In genomic region chr11:111911563-111912401, GRCh38 we compare ENCODE assay signal across 9 cellular contexts. TPM values are rescaled to one million over a fixed set of nuclear protein-coding genes. Genes with fewer than 3 reads are reported as not detected.
DNase-seq lines count a peak whose midpoint lies in the region; ATAC-seq, FAIRE-seq and TF ChIP-seq lines count a peak whose summit lies in the region.
"Had no signal": no experiment of that assay in that cellular context is flagged by ENCODE, and none has a peak within 500 bp of the region (broad histone marks: within the 10 kb centered on the region; RNA-seq: fewer than 3 reads in every experiment).

TSS of gene CRYAB (minus strand) at chr11:111911770. CDS start at chr11:111911724, 46 bp downstream.

- H3K9me3 ChIP-seq in duodenal mucosa (ENCODE audit: control insufficient read depth in 1 of 2, low read length in 2 of 2) (no peaks in the 10 kb centered on the region), HepG2 (ENCODE audit: low read length) (no peaks in the 10 kb centered on the region)

- FAIRE-seq in HepG2 (lab: Jason Lieb, UNC): no peak
- FAIRE-seq: colon had no signal

- in situ Hi-C loops in HepG2 (cut with HindIII; ENCODE audit: extremely low pct_ligation_motif_present, low pct_unique_long_range_greater_than_20kb): no loop called here

- no peak for TF ChIP-seq POLR2A in HepG2 (IDR thresholded peaks at IDR 0.05; ENCODE audit: insufficient read depth in 1 of 2, low read depth in 2 of 2, low read length in 2 of 2)

- no TSS peak for BruUV-seq in HepG2 (replicated peaks; lab: Mats Ljungman, UMichigan)

- DNase-seq in LoVo (ENCODE audit: low spot score): peak; percentile 25
- DNase-seq in HepG2 (ENCODE audit: low spot score): peak; percentile 32
- no peak for DNase-seq in DMS79 treated with DMSO at 0.1 percent for 48 hours (lab: John Stamatoyannopoulos, UW)
- DNase-seq in NCI-H2171 (lab: John Stamatoyannopoulos, UW): no peak
- no peak for DNase-seq in RPMI8226

- no peak for TF ChIP-seq CTCF in HepG2 (CRISPR knock-in tag; IDR thresholded peaks at IDR 0.05)

- POLR2A ChIA-PET in HepG2 (lab: Yijun Ruan, JAX): interaction anchor here (1.5 kb wide), 1 partner anchor 15 kb away, joined by 5 read pairs; no protein-coding TSS in a partner anchor

- WGBS in HepG2 (ENCODE audit: low lambda C conversion rate): 39% methylated on average over 11 of the region's 17 CpGs

- CTCF ChIA-PET in HepG2 (lab: Yijun Ruan, JAX; ENCODE audit: low intra/inter-chr PET ratio, low total read pairs): no interaction called here

- H3K27me3 ChIP-seq in duodenal mucosa (ENCODE audit: control insufficient read depth in 1 of 2, insufficient read depth in 2 of 2, low read length in 2 of 2) (peaks cover 3% of the 10 kb centered on the region in 2 donors), HepG2 (ENCODE audit: control insufficient read depth in 1 of 2, insufficient read depth in 2 of 2, low read length in 2 of 2) (no peaks in the 10 kb centered on the region; a peak in 1 of 5 replicates)

- H3K4me2 ChIP-seq in HepG2 (ENCODE audit: low read depth, low read length): peak within 1 kb of the TSS; percentile 65

- ATAC-seq in HepG2: peak; percentile 46
- ATAC-seq in GM21825 (IDR thresholded peaks at IDR 0.05; ENCODE audit: unreplicated experiment): no peak

- no peak for TF ChIP-seq RAD21 in HepG2 (CRISPR knock-in tag; IDR thresholded peaks at IDR 0.05)

- H3K36me3 ChIP-seq in duodenal mucosa (ENCODE audit: control insufficient read depth in 1 of 2, insufficient read depth in 2 of 2, low read length in 2 of 2): no peaks in the 10 kb centered on the region
- H3K36me3 ChIP-seq in HepG2 (replicated peaks in 1 of 2; ENCODE audit: control insufficient read depth in 1 of 2, insufficient read depth in 2 of 2, low read length in 2 of 2): no peaks in the 10 kb centered on the region

- H2AFZ ChIP-seq in HepG2 (ENCODE audit: low read length): no peak within 1 kb of the TSS

- H3K27ac ChIP-seq in duodenal mucosa (ENCODE audit: low read depth, low read length): peak within 1 kb of the TSS; percentile 65
- no peak within 1 kb of the TSS for H3K27ac ChIP-seq in HepG2 (ENCODE audit: extremely low read length, insufficient read depth, low read length)
- H3K27ac ChIP-seq in temporal lobe (ENCODE audit: low read depth, low read length): peak within 1 kb of the TSS; percentile 99

- no peaks in the 10 kb centered on the region for H3K79me2 ChIP-seq in HepG2 (ENCODE audit: insufficient read depth, low read length)

- intact Hi-C loops in HepG2 (cut with micrococcal nuclease; ENCODE audit: unreplicated experiment): loop anchor here (1.0 kb wide), 1 partner anchor 32 kb away; the partner anchor contains the start of genes CFAP68 and FDXACB1

- TF ChIP-seq EP300 in HepG2 (IDR thresholded peaks at IDR 0.05; ENCODE audit: low read depth in 2 of 2, low read length in 2 of 2) (no peak), HepG2 (CRISPR knock-in tag; IDR thresholded peaks at IDR 0.05; ENCODE audit: borderline replicate concordance) (no peak)

- H3K4me1 ChIP-seq in duodenal mucosa (ENCODE audit: control insufficient read depth in 1 of 2, insufficient read depth in 2 of 2, low read length in 2 of 2) (peaks cover 8 to 16% of the 10 kb centered on the region in 2 donors), HepG2 (ENCODE audit: insufficient read depth, low read length) (peaks cover 50% of the 10 kb centered on the region)

- H3K9ac ChIP-seq in duodenal mucosa (ENCODE audit: low read depth in 1 of 2, low read length in 2 of 2): peak within 1 kb of the TSS; percentile 27 to 43
- no peak within 1 kb of the TSS for H3K9ac ChIP-seq in HepG2 (ENCODE audit: insufficient read depth, low read depth, low read length)

- no peaks in the 10 kb centered on the region for H4K20me1 ChIP-seq in HepG2 (ENCODE audit: insufficient read depth, low read length)

- peak within 1 kb of the TSS; percentile 44 to 57 for H3K4me3 ChIP-seq in duodenal mucosa (ENCODE audit: low read depth in 1 of 2, low read length in 2 of 2)
- peak within 1 kb of the TSS in 1 of 3 experiments; percentile 17; a peak in 1 of 6 replicates for H3K4me3 ChIP-seq in HepG2 (replicated peaks in 1 of 3; ENCODE audit: insufficient read depth in 1 of 3, low read depth in 2 of 3, low read length in 3 of 3)

TF ChIP-seq in HepG2, 621 proteins besides CTCF, POLR2A, EP300 and RAD21:
- TF ChIP-seq ZNF652 (CRISPR knock-in tag; IDR thresholded peaks at IDR 0.05; ENCODE audit: borderline replicate concordance, low read depth): peak; percentile 79
- no peak for TF ChIP-seq USF2 (IDR thresholded peaks at IDR 0.05; ENCODE audit: low read depth, low read length)
- no peak for TF ChIP-seq USF2 (CRISPR knock-in tag; IDR thresholded peaks at IDR 0.05; ENCODE audit: borderline replicate concordance)

RNA-seq across cellular contexts. Expression of gene CRYAB, which starts in this region (rescaled TPM):
- total RNA-seq in HepG2 (2016; rRNA removed; fragmentation: Illumina TruSeq; extraction: Trizol): 0.55 and 0.69 TPM in 2 replicates
- total RNA-seq in HepG2 (2016; cell fraction: cytosol; rRNA removed; fragmentation: Illumina TruSeq; extraction: Trizol; ENCODE audit: low read depth): 0.88 and 1.2 TPM in 2 replicates
- 0.63 and 1.1 TPM in 2 replicates for total RNA-seq in HepG2 (2016; cell fraction: insoluble cytoplasmic fraction; rRNA removed; fragmentation: Illumina TruSeq; extraction: Trizol)
- total RNA-seq in HepG2 (2016; cell fraction: membrane; rRNA removed; fragmentation: Illumina TruSeq; extraction: Trizol): 0.80 and 1.1 TPM in 2 replicates
- total RNA-seq in HepG2 (2016; cell fraction: nucleus; rRNA removed; fragmentation: Illumina TruSeq; extraction: Trizol): not detected in 2 replicates
- polyA plus RNA-seq in HepG2 (2011; rRNA removed): 0.24 and 1.1 TPM in 2 replicates
- 0.35 and 0.36 TPM in 2 replicates for polyA plus RNA-seq in HepG2 (2011; cell fraction: cytosol; rRNA removed)
- polyA plus RNA-seq in HepG2 (2011; cell fraction: nucleus; rRNA removed): 0.74 and 1.7 TPM in 2 replicates
- polyA plus RNA-seq in HepG2 (2012): 0.70 and 0.88 TPM in 2 replicates
- polyA plus RNA-seq in HepG2 (2016; cell fraction: cytosol; fragmentation: Illumina TruSeq; extraction: Trizol; ENCODE audit: low read depth): 0.90 and 1.9 TPM in 2 replicates
- 1.3 and 1.6 TPM in 2 replicates for polyA plus RNA-seq in HepG2 (2016; cell fraction: insoluble cytoplasmic fraction; fragmentation: Illumina TruSeq; extraction: Trizol; ENCODE audit: low read depth)
- 1.4 TPM in 2 replicates for polyA plus RNA-seq in HepG2 (2016; cell fraction: membrane; fragmentation: Illumina TruSeq; extraction: Trizol; ENCODE audit: low read depth)
- 1.4 and 4.7 TPM in 2 replicates for polyA plus RNA-seq in HepG2 (2016; cell fraction: nucleus; fragmentation: Illumina TruSeq; extraction: Trizol; ENCODE audit: insufficient read depth, low read depth)
- polyA minus RNA-seq in HepG2 (2011; rRNA and poly(A)+ RNA removed; ENCODE audit: low replicate concordance): 0.70 TPM in 1 of 2 replicates, not detected in the other
- not detected in 2 replicates for polyA minus RNA-seq in HepG2 (2011; cell fraction: cytosol; rRNA and poly(A)+ RNA removed)
- not detected in 2 replicates for polyA minus RNA-seq in HepG2 (2011; cell fraction: nucleus; rRNA and poly(A)+ RNA removed)
- 7.4 TPM for total RNA-seq in temporal lobe

Comparison
In these comparisons a context has a peak if more than half of its experiments do, and no peak if none do; other contexts are left out.
1. DNase-seq: peak in LoVo (single experiment) and HepG2 (single experiment); none in DMS79 treated with DMSO at 0.1 percent for 48 hours (single experiment), NCI-H2171 (single experiment) and RPMI8226 (single experiment).